16 cellular contexts compared by ENCODE assay signal in the genomic region with DNA sequence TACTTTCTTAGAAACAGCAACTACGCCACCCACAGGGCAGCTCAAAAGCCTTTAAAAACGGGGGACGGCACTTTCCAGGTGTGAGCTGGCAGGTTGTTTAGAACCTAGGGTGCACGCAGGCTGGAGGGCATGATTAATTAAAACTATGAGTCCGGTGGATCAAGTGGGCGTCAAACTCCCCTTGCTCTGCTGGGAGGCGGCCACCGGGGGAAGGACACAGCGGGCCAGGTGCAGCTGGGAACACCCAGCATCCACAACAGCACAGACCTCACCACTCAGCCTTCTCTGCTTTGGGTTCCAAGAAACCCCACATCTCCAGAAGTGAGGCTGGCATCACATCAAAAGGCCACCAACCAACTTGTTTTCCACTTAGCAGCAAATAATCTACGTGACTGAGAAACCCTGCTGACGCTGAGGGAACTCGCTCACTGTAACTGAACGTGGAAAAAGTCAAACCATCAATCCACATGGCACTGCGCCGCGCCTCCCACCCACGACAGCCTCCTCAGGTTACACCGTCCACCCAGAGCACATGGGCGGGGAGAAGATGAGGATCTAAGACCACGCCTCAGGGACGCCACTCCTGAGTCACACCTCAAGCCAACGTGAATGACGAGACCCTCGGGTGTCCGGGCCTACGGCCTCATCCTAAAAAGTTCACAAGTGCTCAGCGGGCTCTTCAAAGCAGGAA.
A peak's percentile ranks its signal among the peaks of the same experiment; 100 is the strongest.
DNase-seq lines count a peak whose midpoint lies in the region; ATAC-seq and TF ChIP-seq lines count a peak whose summit lies in the region.
"Had no signal": no experiment of that assay in that cellular context is flagged by ENCODE, and none has a peak within 500 bp of the region (broad histone marks: within the 10 kb centered on the region; RNA-seq: fewer than 3 reads in every experiment).

No MANE protein-coding gene starts in this region.

- H3K27ac ChIP-seq in upper lobe of right lung (no peak overlapping the region), osteoblast (ENCODE audit: low read depth, low read length) (no peak overlapping the region)
- H3K27ac ChIP-seq: right atrium auricular region had no signal

- peak overlapping the region; percentile 79 for H3K27ac Mint-ChIP-seq in activated T-cell treated with anti-CD3 and anti-CD28 coated beads, Interleukin-2, amount 50 U/mL, for 72 hours
- H3K27ac Mint-ChIP-seq in naive thymus-derived CD8-positive, alpha-beta T cell, result peak overlapping the region in 9 of 10 donors; percentile 43 to 85 (median 64)
- H3K27ac Mint-ChIP-seq: endodermal cell had no signal

- H3K4me3 Mint-ChIP-seq in activated T-cell treated with anti-CD3 and anti-CD28 coated beads, Interleukin-2, amount 50 U/mL, for 72 hours, result peak overlapping the region; percentile 45 to 52
- peak overlapping the region in 6 of 10 donors; percentile 9 to 65 (median 38) for H3K4me3 Mint-ChIP-seq in naive thymus-derived CD8-positive, alpha-beta T cell
- H3K4me3 Mint-ChIP-seq: endodermal cell had no signal

- H3K4me2 ChIP-seq in osteoblast (ENCODE audit: insufficient read depth, low read length), result no peak overlapping the region

- H3K9me3 ChIP-seq in upper lobe of right lung, result no peaks in the 10 kb centered on the region
- H3K9me3 ChIP-seq in osteoblast (ENCODE audit: low read depth, low read length), result no peaks in the 10 kb centered on the region
- H3K9me3 ChIP-seq: right atrium auricular region had no signal

- POLR2A ChIA-PET in naive thymus-derived CD8-positive, alpha-beta T cell (lab: Charles Lee), result no interaction called here

- no peak overlapping the region for H3K4me3 ChIP-seq in upper lobe of right lung
- H3K4me3 ChIP-seq in osteoblast (ENCODE audit: insufficient read depth, low read length), result no peak overlapping the region
- H3K4me3 ChIP-seq: right atrium auricular region had no signal

- peaks cover 7% of the 10 kb centered on the region for H3K36me3 ChIP-seq in upper lobe of right lung
- peaks cover 9% of the 10 kb centered on the region for H3K36me3 ChIP-seq in osteoblast (ENCODE audit: insufficient read depth, low read length)

- H3K4me1 ChIP-seq in upper lobe of right lung (no peaks in the 10 kb centered on the region), osteoblast (ENCODE audit: insufficient read depth, low read length) (no peaks in the 10 kb centered on the region)
- H3K4me1 ChIP-seq: right atrium auricular region had no signal

- H4K20me1 ChIP-seq in osteoblast (ENCODE audit: insufficient read depth, low read length), result peaks cover 28% of the 10 kb centered on the region

- peak; percentile 18 for ATAC-seq in Right ventricle myocardium superior (ENCODE audit: poor library complexity)
- ATAC-seq in left cardiac atrium, result no peak
- ATAC-seq in activated T-cell treated with anti-CD3 and anti-CD28 coated beads, Interleukin-2, amount 50 U/mL, for 72 hours (replicated peaks in 1 of 2), result peak; percentile 59 to 66
- peak; percentile 24 to 47 for ATAC-seq in naive thymus-derived CD8-positive, alpha-beta T cell
- peak; percentile 62 for ATAC-seq in upper lobe of right lung

- peaks cover 2 to 6% of the 10 kb centered on the region in 2 donors for H3K9me3 Mint-ChIP-seq in activated T-cell treated with anti-CD3 and anti-CD28 coated beads, Interleukin-2, amount 50 U/mL, for 72 hours
- H3K9me3 Mint-ChIP-seq in naive thymus-derived CD8-positive, alpha-beta T cell, result no peaks in the 10 kb centered on the region
- H3K9me3 Mint-ChIP-seq: endodermal cell, IgD-negative memory B cell had no signal

- no peak overlapping the region for H2AFZ ChIP-seq in osteoblast (ENCODE audit: low read length)

- intact Hi-C loops in Right ventricle myocardium superior (cut with DNase I), result no loop called here
- intact Hi-C loops in left cardiac atrium (cut with DNase I), result no loop called here
- intact Hi-C loops in upper lobe of right lung (cut with DNase I), result no loop called here

- peaks cover 2 to 11% of the 10 kb centered on the region in 2 donors for H3K36me3 Mint-ChIP-seq in activated T-cell treated with anti-CD3 and anti-CD28 coated beads, Interleukin-2, amount 50 U/mL, for 72 hours (ENCODE audit: insufficient read depth in 2 of 2)
- peaks cover 0 to 21% (median 10%) of the 10 kb centered on the region in 3 donors for H3K36me3 Mint-ChIP-seq in naive thymus-derived CD8-positive, alpha-beta T cell
- H3K36me3 Mint-ChIP-seq: IgD-negative memory B cell had no signal

- peaks cover 11% of the 10 kb centered on the region for H3K27me3 Mint-ChIP-seq in activated T-cell treated with anti-CD3 and anti-CD28 coated beads, Interleukin-2, amount 50 U/mL, for 72 hours (ENCODE audit: low read depth)
- no peaks in the 10 kb centered on the region for H3K27me3 Mint-ChIP-seq in naive thymus-derived CD8-positive, alpha-beta T cell
- H3K27me3 Mint-ChIP-seq: IgD-negative memory B cell had no signal

- H3K27me3 ChIP-seq in upper lobe of right lung, result no peaks in the 10 kb centered on the region
- H3K27me3 ChIP-seq in osteoblast (ENCODE audit: insufficient read depth, low read length), result no peaks in the 10 kb centered on the region
- H3K27me3 ChIP-seq: right atrium auricular region had no signal

- H3K79me2 ChIP-seq in osteoblast (ENCODE audit: insufficient read depth, low read length), result peaks cover 11% of the 10 kb centered on the region

- H3K4me1 Mint-ChIP-seq in activated T-cell treated with anti-CD3 and anti-CD28 coated beads, Interleukin-2, amount 50 U/mL, for 72 hours (ENCODE audit: low read depth), result peaks cover 51% of the 10 kb centered on the region
- peaks cover 37 to 55% (median 54%) of the 10 kb centered on the region in 4 donors for H3K4me1 Mint-ChIP-seq in naive thymus-derived CD8-positive, alpha-beta T cell

- no peak for TF ChIP-seq CTCF in upper lobe of right lung (IDR thresholded peaks at IDR 0.05)
- TF ChIP-seq CTCF in osteoblast (IDR thresholded peaks at IDR 0.05; ENCODE audit: extremely low read depth, low read depth, low read length), result no peak

- DNase-seq in Right ventricle myocardium superior, result no peak
- DNase-seq in left cardiac atrium, result no peak
- DNase-seq in activated T-cell treated with anti-CD3 and anti-CD28 coated beads, Interleukin-2, amount 50 U/mL, for 72 hours, result peak; percentile 58 to 74
- DNase-seq in naive thymus-derived CD8-positive, alpha-beta T cell, result peak in 4 of 10 donors; percentile 6 to 59 (median 28)
- no peak for DNase-seq in upper lobe of right lung
- DNase-seq in osteoblast (ENCODE audit: insufficient read length, low spot score, missing footprints), result no peak
- DNase-seq in NCI-H1694 treated with DMSO at 0.1 percent for 48 hours (lab: John Stamatoyannopoulos, UW), result no peak
- DNase-seq in UCSD-AML1 (lab: John Stamatoyannopoulos, UW; ENCODE audit: unreplicated experiment), result no peak
- DNase-seq: amniotic stem cell, endodermal cell, GOT3, hippocampal formation, NCI-H2081 treated with DMSO at 0.1 percent for 48 hours, T1000 had no signal

Comparison
In these comparisons a context has a peak if more than half of its experiments do, and no peak if none do; other contexts are left out.
1. ATAC-seq: peak in Right ventricle myocardium superior (single experiment), activated T-cell treated with anti-CD3 and anti-CD28 coated beads, Interleukin-2, amount 50 U/mL, for 72 hours (2 of 2), naive thymus-derived CD8-positive, alpha-beta T cell (2 of 2) and upper lobe of right lung (single experiment); none in left cardiac atrium (0 of 2).
2. DNase-seq: peak in activated T-cell treated with anti-CD3 and anti-CD28 coated beads, Interleukin-2, amount 50 U/mL, for 72 hours (2 of 2); none in Right ventricle myocardium superior (single experiment), left cardiac atrium (single experiment), upper lobe of right lung (single experiment), osteoblast (single experiment), NCI-H1694 treated with DMSO at 0.1 percent for 48 hours (single experiment) and UCSD-AML1 (single experiment).